ENCODE assay signal across 21 cellular contexts in genomic region chr18:6633370-6633769, GRCh38.
DNase-seq lines count a peak whose midpoint lies in the region; ATAC-seq, FAIRE-seq and TF ChIP-seq lines count a peak whose summit lies in the region.
"Had no signal": no experiment of that assay in that cellular context is flagged by ENCODE, and none has a peak within 500 bp of the region (broad histone marks: within the 10 kb centered on the region; RNA-seq: fewer than 3 reads in every experiment).

No MANE protein-coding gene starts in this region.

- no peaks in the 10 kb centered on the region for H3K27me3 ChIP-seq in HUES64 (ENCODE audit: insufficient read depth, low read length)
- H3K27me3 ChIP-seq in smooth muscle cell (ENCODE audit: low read depth): no peaks in the 10 kb centered on the region
- H3K27me3 ChIP-seq: cardiac muscle cell had no signal

- DNase-seq in NCI-H748 (lab: John Stamatoyannopoulos, UW; ENCODE audit: unreplicated experiment) (peak; percentile 92), iPS DF 19.7 (ENCODE audit: low read depth, low spot score) (peak; percentile 40), smooth muscle cell (lab: John Stamatoyannopoulos, UW; ENCODE audit: unreplicated experiment) (no peak), HTR-8/SVneo (ENCODE audit: insufficient read length, low spot score) (no peak)
- DNase-seq: activated CD4-positive, alpha-beta T cell treated with anti-CD3 and anti-CD28 coated beads for 48 hours; activated CD8-positive, alpha-beta memory T cell treated with anti-CD3 and anti-CD28 coated beads, Interleukin-2, amount 10 ng/mL, durations not matched to agents 7 days and 5 days; CD4-positive, CD25-positive, alpha-beta regulatory T cell; DMS79; KBM-7; left colon; MM.1S; NCI-H1436 treated with DMSO at 0.1 percent for 48 hours; NCI-H2171; NCI-H774; nucleus accumbens; trophoblast cell had no signal

- H3K4me1 ChIP-seq in HUES64 (ENCODE audit: insufficient read depth, low read length) (peaks cover 14% of the 10 kb centered on the region), smooth muscle cell (ENCODE audit: low read depth) (peaks cover 11% of the 10 kb centered on the region)

- H2AFZ ChIP-seq in smooth muscle cell (ENCODE audit: low read depth): peak overlapping the region; percentile 46

- no peak for ATAC-seq in HG03025 (IDR thresholded peaks at IDR 0.05; ENCODE audit: low FRiP score, unreplicated experiment)
- ATAC-seq in GM21723 (IDR thresholded peaks at IDR 0.05; ENCODE audit: unreplicated experiment): no peak
- ATAC-seq: activated CD8-positive, alpha-beta memory T cell treated with anti-CD3 and anti-CD28 coated beads, Interleukin-2, amount 10 ng/mL, durations not matched to agents 7 days and 5 days; left colon had no signal

- no peak for FAIRE-seq in HTR-8/SVneo (lab: Jason Lieb, UNC)

- TF ChIP-seq CTCF in smooth muscle cell (IDR thresholded peaks at IDR 0.05; ENCODE audit: borderline replicate concordance, insufficient read depth, poor library complexity, severe bottlenecking): no peak

- H3K4me2 ChIP-seq in smooth muscle cell: no peak overlapping the region

- peaks cover 5% of the 10 kb centered on the region for H3F3A ChIP-seq in smooth muscle cell (ENCODE audit: low read depth)

- H4K20me1 ChIP-seq in smooth muscle cell (ENCODE audit: low read depth): no peaks in the 10 kb centered on the region

- H3K9me3 ChIP-seq in HUES64 (ENCODE audit: insufficient read depth, low read depth, low read length) (no peaks in the 10 kb centered on the region), smooth muscle cell (replicated peaks; ENCODE audit: low read depth) (no peaks in the 10 kb centered on the region)

- H3K4me3 ChIP-seq in HUES64 (ENCODE audit: low read length): no peak overlapping the region
- H3K4me3 ChIP-seq in smooth muscle cell: no peak overlapping the region
- H3K4me3 ChIP-seq: cardiac muscle cell had no signal

- H3K79me2 ChIP-seq in smooth muscle cell (ENCODE audit: low read depth): no peaks in the 10 kb centered on the region

- H3K36me3 ChIP-seq in HUES64 (ENCODE audit: insufficient read depth, low read length) (no peaks in the 10 kb centered on the region), smooth muscle cell (ENCODE audit: low read depth) (no peaks in the 10 kb centered on the region)
- H3K36me3 ChIP-seq: cardiac muscle cell had no signal

- 0 out of 2 replicates have a peak overlapping the region, but pooled peaks have one; percentile 3 for H3K27ac ChIP-seq in HUES64 (ENCODE audit: low read depth, low read length)
- no peak overlapping the region for H3K27ac ChIP-seq in smooth muscle cell (ENCODE audit: low read depth)
- H3K27ac ChIP-seq: cardiac muscle cell, RWPE1 had no signal

- WGBS in HUES64: 16% methylated on average over 4 of the region's 4 CpGs
- 41% methylated on average over 4 of the region's 4 CpGs for WGBS in smooth muscle cell (ENCODE audit: low lambda C conversion rate)

- no peak overlapping the region for H3K9ac ChIP-seq in HUES64 (ENCODE audit: low read depth, low read length)
- no peak overlapping the region for H3K9ac ChIP-seq in smooth muscle cell (ENCODE audit: low read depth)

Comparison
In these comparisons a context has a peak if more than half of its experiments do, and no peak if none do; other contexts are left out.
1. DNase-seq: peak in NCI-H748 (single experiment) and iPS DF 19.7 (single experiment); none in smooth muscle cell (single experiment) and HTR-8/SVneo (single experiment).